ENCODE assay signal across 10 cellular contexts in the genomic region with DNA sequence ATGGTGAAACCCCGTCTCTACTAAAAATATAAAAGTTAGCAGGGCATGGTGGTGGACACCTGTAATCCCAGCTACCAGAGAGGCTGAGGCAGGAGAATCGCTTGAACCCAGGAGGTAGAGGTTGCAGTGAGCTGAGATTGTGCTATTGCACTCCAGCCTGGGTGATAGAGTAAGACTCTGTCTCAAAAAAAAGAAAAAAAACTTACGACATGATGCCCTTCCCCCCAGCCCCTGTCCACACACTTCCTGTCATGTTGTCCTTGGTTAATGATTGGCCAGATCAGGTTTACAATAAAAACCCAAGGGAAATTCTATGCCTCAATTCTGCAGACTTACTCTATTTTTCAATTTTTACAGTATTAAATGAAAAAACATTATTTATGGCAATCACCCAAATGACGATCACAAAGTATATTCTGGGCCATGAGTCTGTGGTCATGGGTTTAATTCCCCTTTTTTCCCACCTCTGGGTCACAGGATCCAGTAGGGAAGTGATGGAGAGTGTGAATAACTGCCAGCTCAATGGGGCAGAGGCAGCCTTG.
DNase-seq lines count a peak whose midpoint lies in the region; FAIRE-seq and TF ChIP-seq lines count a peak whose summit lies in the region.
"Had no signal": no experiment of that assay in that cellular context is flagged by ENCODE, and none has a peak within 500 bp of the region (broad histone marks: within the 10 kb centered on the region; RNA-seq: fewer than 3 reads in every experiment).

No MANE protein-coding gene starts in this region.

- H3K9me3 Mint-ChIP-seq in type B pancreatic cell, result no peaks in the 10 kb centered on the region

- H3K27me3 Mint-ChIP-seq in type B pancreatic cell, result no peaks in the 10 kb centered on the region

- no peak overlapping the region for H3K9ac ChIP-seq in kidney (ENCODE audit: low read length in 2 of 2)

- peaks cover 30% of the 10 kb centered on the region for H3K36me3 Mint-ChIP-seq in type B pancreatic cell

- H3K4me3 ChIP-seq in kidney (ENCODE audit: low read length in 2 of 2), result no peak overlapping the region
- H3K4me3 ChIP-seq: vagina had no signal

- peaks cover 71% of the 10 kb centered on the region for H3K4me1 Mint-ChIP-seq in type B pancreatic cell (ENCODE audit: unreplicated experiment)

- peak overlapping the region; percentile 80 for H3K4me3 Mint-ChIP-seq in type B pancreatic cell

- TF ChIP-seq CTCF in kidney (IDR thresholded peaks at IDR 0.05; ENCODE audit: borderline replicate concordance, extremely low read depth, insufficient read depth) (no peak), type B pancreatic cell (conservative IDR thresholded peaks at IDR 0.05) (no peak)

- intact Hi-C loops in kidney (cut with DNase I), result no loop called here

- FAIRE-seq in kidney (lab: Jason Lieb, UNC), result no peak

- peaks cover 41 to 54% of the 10 kb centered on the region in 2 donors for H3K4me1 ChIP-seq in kidney (ENCODE audit: control insufficient read depth in 1 of 2, insufficient read depth in 1 of 2, low read depth in 1 of 2, low read length in 2 of 2)

- no peaks in the 10 kb centered on the region for H3K9me3 ChIP-seq in kidney (ENCODE audit: control insufficient read depth in 1 of 2, low read length in 2 of 2)
- H3K9me3 ChIP-seq: vagina had no signal

- DNase-seq in activated effector memory CD4-positive, alpha-beta T cell treated with anti-CD3 and anti-CD28 coated beads, Interleukin-2, amount 50 U/mL, for 16 hours, result peak; percentile 16
- no peak for DNase-seq in activated effector memory CD4-positive, alpha-beta T cell treated with Interleukin-2 at 50 U/mL for 16 hours
- peak; percentile 91 for DNase-seq in HT-29 (ENCODE audit: low spot score)
- no peak for DNase-seq in kidney
- no peak for DNase-seq in type B pancreatic cell (ENCODE audit: extremely low spot score, unreplicated experiment)
- no peak for DNase-seq in H4 (ENCODE audit: low spot score)
- DNase-seq in NCI-H2107 treated with DMSO at 0.1 percent for 48 hours (lab: John Stamatoyannopoulos, UW; ENCODE audit: unreplicated experiment), result no peak
- no peak for DNase-seq in NCI-H1092 (lab: John Stamatoyannopoulos, UW)
- DNase-seq: activated naive CD4-positive, alpha-beta T cell treated with anti-CD3 and anti-CD28 coated beads, Interleukin-2, amount 50 U/mL, for 16 hours had no signal

- peak overlapping the region; percentile 97 to 99 for H3K27ac ChIP-seq in kidney (ENCODE audit: low read depth in 2 of 2, low read length in 2 of 2)
- H3K27ac ChIP-seq: vagina had no signal

- peaks cover 6 to 21% of the 10 kb centered on the region in 2 donors for H3K36me3 ChIP-seq in kidney (ENCODE audit: control insufficient read depth in 1 of 2, insufficient read depth in 2 of 2, low read length in 2 of 2)

- peak overlapping the region; percentile 91 for H3K27ac Mint-ChIP-seq in type B pancreatic cell

Comparison
In these comparisons a context has a peak if more than half of its experiments do, and no peak if none do; other contexts are left out.
1. DNase-seq: peak in activated effector memory CD4-positive, alpha-beta T cell treated with anti-CD3 and anti-CD28 coated beads, Interleukin-2, amount 50 U/mL, for 16 hours (single experiment) and HT-29 (single experiment); none in activated effector memory CD4-positive, alpha-beta T cell treated with Interleukin-2 at 50 U/mL for 16 hours (single experiment), kidney (single experiment), type B pancreatic cell (single experiment), H4 (single experiment), NCI-H2107 treated with DMSO at 0.1 percent for 48 hours (single experiment) and NCI-H1092 (single experiment).